ENCODE assay signal across 1 cellular context in genomic region chr9:128899566-128900322, GRCh38.
TF ChIP-seq lines count a peak whose summit lies in the region.

No MANE protein-coding gene starts in this region.

TF ChIP-seq in HepG2, 621 proteins besides CTCF, POLR2A, EP300 and RAD21:
- no peak for TF ChIP-seq ZNF597 (CRISPR knock-in tag; IDR thresholded peaks at IDR 0.05)
- no peak for TF ChIP-seq ZNF547 (CRISPR knock-in tag; IDR thresholded peaks at IDR 0.05)
- TF ChIP-seq ZNF784 (CRISPR knock-in tag; IDR thresholded peaks at IDR 0.05; ENCODE audit: borderline replicate concordance): no peak
- no peak for TF ChIP-seq POLR2G (IDR thresholded peaks at IDR 0.05; ENCODE audit: low read depth, low read length)
- no peak for TF ChIP-seq LBX2 (CRISPR knock-in tag; IDR thresholded peaks at IDR 0.05; ENCODE audit: borderline replicate concordance)
- TF ChIP-seq RFX1 (IDR thresholded peaks at IDR 0.05): no peak
- no peak for TF ChIP-seq SRSF1 (optimal IDR thresholded peaks at IDR 0.05; ENCODE audit: low read depth, low read length)
- no peak for TF ChIP-seq AKAP8 (CRISPR knock-in tag; IDR thresholded peaks at IDR 0.05)
